In genomic region chr16:4303973-4304372, GRCh38 we compare ENCODE assay signal across 15 cellular contexts. TPM values are rescaled to one million over a fixed set of nuclear protein-coding genes. Genes with fewer than 3 reads are reported as not detected.
DNase-seq lines count a peak whose midpoint lies in the region; ATAC-seq, FAIRE-seq and TF ChIP-seq lines count a peak whose summit lies in the region.
"Had no signal": no experiment of that assay in that cellular context is flagged by ENCODE, and none has a peak within 500 bp of the region (broad histone marks: within the 10 kb centered on the region; RNA-seq: fewer than 3 reads in every experiment).

No MANE protein-coding gene starts in this region.

- H3K36me3 Mint-ChIP-seq in astrocyte (ENCODE audit: low read depth, unreplicated experiment) = peaks cover 3% of the 10 kb centered on the region

- no peaks in the 10 kb centered on the region for H3K27me3 Mint-ChIP-seq in astrocyte (ENCODE audit: low read depth, unreplicated experiment)

- H3K4me3 ChIP-seq in BLaER1 (no peak overlapping the region), astrocyte (ENCODE audit: insufficient read depth, low read depth, low read length) (no peak overlapping the region)
- H3K4me3 ChIP-seq: adrenal gland, SK-N-MC had no signal

- H3K27ac ChIP-seq in BLaER1 = peak overlapping the region; percentile 49; the same call in 1 of the 2 replicates
- no peak overlapping the region for H3K27ac ChIP-seq in astrocyte (ENCODE audit: low read depth, low read length)
- H3K27ac ChIP-seq: adrenal gland, SK-N-MC had no signal

- H3K9me3 ChIP-seq in BLaER1 = no peaks in the 10 kb centered on the region
- H3K9me3 ChIP-seq in astrocyte (ENCODE audit: insufficient read depth, low read depth, low read length) = no peaks in the 10 kb centered on the region
- H3K9me3 ChIP-seq: adrenal gland had no signal

- H2AFZ ChIP-seq in astrocyte (ENCODE audit: low read depth, low read length) = no peak overlapping the region

- TF ChIP-seq CTCF in astrocyte (IDR thresholded peaks at IDR 0.05; ENCODE audit: insufficient read depth, low read depth, low read length) = no peak

- H3K27ac Mint-ChIP-seq in astrocyte (ENCODE audit: unreplicated experiment) = peak overlapping the region; percentile 23

- no peak for FAIRE-seq in astrocyte (lab: Jason Lieb, UNC)
- FAIRE-seq: G401.6, GM18507 had no signal

- no peaks in the 10 kb centered on the region for H3K9me3 Mint-ChIP-seq in astrocyte (ENCODE audit: unreplicated experiment)

- peak overlapping the region; percentile 36 for H3K4me3 Mint-ChIP-seq in astrocyte (ENCODE audit: unreplicated experiment)

- H3K9ac ChIP-seq in BLaER1 (peak overlapping the region; percentile 24; the same call in 1 of the 2 replicates), astrocyte (ENCODE audit: low read length) (no peak overlapping the region)

- DNase-seq in G401 (ENCODE audit: low spot score) (peak; percentile 98), astrocyte (ENCODE audit: low read depth) (no peak), myocyte (ENCODE audit: low read depth) (peak; percentile 85)
- DNase-seq: adrenal gland; dermis blood vessel endothelial cell; NCI-H146; stimulated activated CD4-positive, alpha-beta T cell treated with anti-CD3 and anti-CD28 coated beads, Interleukin-2, amount 100 ng/mL, for 48 hours had no signal

- in situ Hi-C loops in G401 (cut with HindIII; ENCODE audit: low sequenced_read_pairs) = no loop called here

- H3K4me2 ChIP-seq in BLaER1 (peak overlapping the region; percentile 22; the same call in 1 of the 2 replicates), astrocyte (ENCODE audit: low read length) (peak overlapping the region; percentile 11)

- H3K4me1 Mint-ChIP-seq in astrocyte (ENCODE audit: low read depth, unreplicated experiment) = peaks cover 26% of the 10 kb centered on the region

- H3K36me3 ChIP-seq in BLaER1 = peaks cover 48% of the 10 kb centered on the region
- no peaks in the 10 kb centered on the region for H3K36me3 ChIP-seq in astrocyte (ENCODE audit: insufficient read depth, low read length)

- H3K4me1 ChIP-seq in BLaER1 (peaks cover 48% of the 10 kb centered on the region), astrocyte (ENCODE audit: insufficient read depth, low read length) (peaks cover 25% of the 10 kb centered on the region)

- H4K20me1 ChIP-seq in BLaER1 (no peaks in the 10 kb centered on the region), astrocyte (ENCODE audit: insufficient read depth, low read length) (no peaks in the 10 kb centered on the region)

- H3K27me3 ChIP-seq in BLaER1 (no peaks in the 10 kb centered on the region), astrocyte (ENCODE audit: insufficient read depth, low read length) (no peaks in the 10 kb centered on the region)
- H3K27me3 ChIP-seq: adrenal gland had no signal

- no peaks in the 10 kb centered on the region for H3K79me2 ChIP-seq in astrocyte (ENCODE audit: insufficient read depth, low read length)

- ATAC-seq in GM21526 (IDR thresholded peaks at IDR 0.05; ENCODE audit: low FRiP score, unreplicated experiment) = no peak
- no peak for ATAC-seq in HG03460 (IDR thresholded peaks at IDR 0.05; ENCODE audit: unreplicated experiment)
- no peak for ATAC-seq in GM21528 (IDR thresholded peaks at IDR 0.05; ENCODE audit: low FRiP score, unreplicated experiment)
- ATAC-seq in HG03097 (IDR thresholded peaks at IDR 0.05; ENCODE audit: low FRiP score, unreplicated experiment) = no peak

RNA-seq across cellular contexts. Expression of gene GLIS2, which starts 11.9 kb away (rescaled TPM):
- 0.44 and 0.80 TPM in 2 replicates for total RNA-seq in G401 (2014; rRNA removed; shearing (Covaris generic))
- total RNA-seq in astrocyte (16.5 and 18.9 TPM in 2 replicates), myocyte (3.3 and 4.5 TPM in 2 replicates)
- 65.6 TPM for polyA plus RNA-seq in myocyte (2012)

RNA-seq across cellular contexts. Expression of gene TFAP4, which starts 31.1 kb away (rescaled TPM):
- total RNA-seq in G401 (2014; rRNA removed; shearing (Covaris generic)) = 14.5 and 38.3 TPM in 2 replicates
- total RNA-seq in astrocyte (6.1 and 7.7 TPM in 2 replicates), myocyte (4.4 and 5.0 TPM in 2 replicates)
- 3.5 TPM for polyA plus RNA-seq in myocyte (2012)

RNA-seq across cellular contexts. Expression of gene PAM16, which starts 47.1 kb away (rescaled TPM):
- total RNA-seq in G401 (2014; rRNA removed; shearing (Covaris generic)) = 68.3 and 83.9 TPM in 2 replicates
- total RNA-seq in astrocyte = 50.7 and 51.9 TPM in 2 replicates
- 28.4 and 50.7 TPM in 2 replicates for total RNA-seq in myocyte
- 47.6 TPM for polyA plus RNA-seq in myocyte (2012)
